16 cellular contexts compared by ENCODE assay signal in genomic region chr1:37854406-37854805, GRCh38.
"Had no signal": no experiment of that assay in that cellular context is flagged by ENCODE, and none has a peak within 500 bp of the region (broad histone marks: within the 10 kb centered on the region; RNA-seq: fewer than 3 reads in every experiment).

No MANE protein-coding gene starts in this region.

- H3K4me3 Mint-ChIP-seq: neural progenitor cell had no signal

- H3K27me3 Mint-ChIP-seq: naive thymus-derived CD4-positive, alpha-beta T cell; progenitor cell of endocrine pancreas; type B pancreatic cell had no signal

- H3K27ac Mint-ChIP-seq: neural progenitor cell, progenitor cell of endocrine pancreas, type B pancreatic cell had no signal

- DNase-seq: cortex of kidney; effector memory CD4-positive, alpha-beta T cell; gastrocnemius medialis; heart right ventricle; hypothalamus; kidney glomerular epithelial cell; naive thymus-derived CD4-positive, alpha-beta T cell; occipital lobe; pancreas; right cardiac atrium; small intestine; stimulated activated CD4-positive, alpha-beta T cell treated with anti-CD3 and anti-CD28 coated beads, Interleukin-12 subunit alpha, Interleukin-12 subunit beta, amount 100 ng/mL, for 4 hours; stimulated activated naive CD4-positive, alpha-beta T cell treated with Interleukin-2 at 50 U/mL for 16 hours had no signal

- H3K9me3 Mint-ChIP-seq: naive thymus-derived CD4-positive, alpha-beta T cell; neural progenitor cell; type B pancreatic cell had no signal

- ATAC-seq: gastrocnemius medialis; heart right ventricle; naive thymus-derived CD4-positive, alpha-beta T cell; pancreas; right cardiac atrium had no signal
